ENCODE assay signal across 8 cellular contexts in genomic region chr14:89417111-89417468, GRCh38. TPM values are rescaled to one million over a fixed set of nuclear protein-coding genes. Genes with fewer than 3 reads are reported as not detected.
DNase-seq lines count a peak whose midpoint lies in the region; TF ChIP-seq lines count a peak whose summit lies in the region.

Gene FOXN3 (minus strand): TSS chr14:89417233. CDS start chr14:89412476, 4,757 bp downstream.

- peaks cover 2% of the 10 kb centered on the region for H3K36me3 Mint-ChIP-seq in activated naive CD4-positive, alpha-beta T cell treated with anti-CD3 and anti-CD28 coated beads, Interleukin-2, amount 50 U/mL, for 24 hours

- peaks cover 12% of the 10 kb centered on the region for H3K4me1 ChIP-seq in osteoblast (ENCODE audit: insufficient read depth, low read length)

- H3K4me3 Mint-ChIP-seq in activated naive CD4-positive, alpha-beta T cell treated with anti-CD3 and anti-CD28 coated beads, Interleukin-2, amount 50 U/mL, for 24 hours = peak within 1 kb of the TSS; percentile 98

- peak within 1 kb of the TSS; percentile 88 for H2AFZ ChIP-seq in osteoblast (ENCODE audit: low read length)

- no peaks in the 10 kb centered on the region for H3K9me3 ChIP-seq in osteoblast (ENCODE audit: low read depth, low read length)

- peak within 1 kb of the TSS; percentile 98 for H3K27ac Mint-ChIP-seq in activated naive CD4-positive, alpha-beta T cell treated with anti-CD3 and anti-CD28 coated beads, Interleukin-2, amount 50 U/mL, for 24 hours

- DNase-seq in GF-D8 (lab: John Stamatoyannopoulos, UW) = peak; percentile 37
- DNase-seq in HEK293T (ENCODE audit: extremely low spot score) = peak; percentile 82
- peak; percentile 73 for DNase-seq in MV-4-11 (lab: John Stamatoyannopoulos, UW)
- peak; percentile 32 for DNase-seq in SKM-1 (lab: John Stamatoyannopoulos, UW; ENCODE audit: unreplicated experiment)
- no peak for DNase-seq in glomerular endothelial cell (ENCODE audit: extremely low read depth, low read depth, low spot score)
- peak; percentile 98 for DNase-seq in osteoblast (ENCODE audit: insufficient read length, low spot score, missing footprints)

- POLR2A ChIA-PET in HEK293T (lab: Yijun Ruan, JAX) = no interaction called here

- H3K4me3 ChIP-seq in osteoblast (ENCODE audit: insufficient read depth, low read length) = peak within 1 kb of the TSS; percentile 87

- no peaks in the 10 kb centered on the region for H3K36me3 ChIP-seq in osteoblast (ENCODE audit: insufficient read depth, low read length)

- peaks cover 11% of the 10 kb centered on the region for H3K79me2 ChIP-seq in osteoblast (ENCODE audit: insufficient read depth, low read length)

- CTCF ChIA-PET in HEK293T (lab: Yijun Ruan, JAX) = no interaction called here

- H3K4me1 Mint-ChIP-seq in activated naive CD4-positive, alpha-beta T cell treated with anti-CD3 and anti-CD28 coated beads, Interleukin-2, amount 50 U/mL, for 24 hours = peaks cover 69% of the 10 kb centered on the region

- no peaks in the 10 kb centered on the region for H3K9me3 Mint-ChIP-seq in activated naive CD4-positive, alpha-beta T cell treated with anti-CD3 and anti-CD28 coated beads, Interleukin-2, amount 50 U/mL, for 24 hours

- no peak for TF ChIP-seq CTCF in osteoblast (IDR thresholded peaks at IDR 0.05; ENCODE audit: extremely low read depth, low read depth, low read length)

- H3K27ac ChIP-seq in osteoblast (ENCODE audit: low read depth, low read length) (peak within 1 kb of the TSS; percentile 87), temporal lobe (ENCODE audit: low read depth, low read length) (peak within 1 kb of the TSS; percentile 72)

- no peaks in the 10 kb centered on the region for H3K27me3 Mint-ChIP-seq in activated naive CD4-positive, alpha-beta T cell treated with anti-CD3 and anti-CD28 coated beads, Interleukin-2, amount 50 U/mL, for 24 hours

- peak within 1 kb of the TSS; percentile 96 for H3K4me2 ChIP-seq in osteoblast (ENCODE audit: insufficient read depth, low read length)

- no peaks in the 10 kb centered on the region for H3K27me3 ChIP-seq in osteoblast (ENCODE audit: insufficient read depth, low read length)

- no peaks in the 10 kb centered on the region for H4K20me1 ChIP-seq in osteoblast (ENCODE audit: insufficient read depth, low read length)

TF ChIP-seq in HEK293T, 16 proteins besides CTCF, POLR2A, EP300 and RAD21:
- TF ChIP-seq FOXK2 (IDR thresholded peaks at IDR 0.05) = no peak
- TF ChIP-seq ZNF384 (IDR thresholded peaks at IDR 0.05) = no peak
- TF ChIP-seq SP1 (IDR thresholded peaks at IDR 0.05) = no peak
- no peak for TF ChIP-seq FOXA1 (IDR thresholded peaks at IDR 0.05)
- no peak for TF ChIP-seq PKNOX1 (IDR thresholded peaks at IDR 0.05)
- TF ChIP-seq ARNT (IDR thresholded peaks at IDR 0.05) = no peak
- TF ChIP-seq CTBP1 (IDR thresholded peaks at IDR 0.05; ENCODE audit: borderline replicate concordance) = no peak
- TF ChIP-seq LEF1 (IDR thresholded peaks at IDR 0.05; ENCODE audit: borderline replicate concordance) = no peak
- TF ChIP-seq ELF4 (IDR thresholded peaks at IDR 0.05) = no peak
- TF ChIP-seq TARDBP (IDR thresholded peaks at IDR 0.05) = no peak
- TF ChIP-seq NFRKB (IDR thresholded peaks at IDR 0.05) = no peak
TF ChIP-seq in HEK293T: peak in this region for 0.

RNA-seq across cellular contexts. Expression of gene FOXN3, which starts in this region (rescaled TPM):
- total RNA-seq in glomerular endothelial cell (18.8 and 40.7 TPM in 2 replicates), osteoblast (44.5 and 49.9 TPM in 2 replicates), temporal lobe (29.7 TPM)
